1 cellular context compared by ENCODE assay signal in the genomic region with DNA sequence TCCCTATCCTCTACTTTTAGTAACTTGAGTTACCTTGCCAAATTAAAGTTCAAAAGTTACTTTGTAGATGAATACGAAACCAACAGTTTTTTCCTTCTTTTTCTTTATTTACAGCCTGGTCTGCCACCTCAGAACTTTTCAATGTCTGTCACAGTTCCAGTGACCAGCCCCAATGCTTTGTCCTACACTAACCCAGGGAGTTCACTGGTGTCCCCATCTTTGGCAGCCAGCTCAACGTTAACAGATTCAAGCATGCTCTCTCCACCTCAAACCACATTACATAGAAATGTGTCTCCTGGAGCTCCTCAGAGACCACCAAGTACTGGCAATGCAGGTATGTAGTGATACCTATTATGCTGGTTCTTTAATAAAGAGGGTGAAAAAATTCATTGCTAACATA.
TF ChIP-seq lines count a peak whose summit lies in the region.

No MANE protein-coding gene starts in this region.

TF ChIP-seq in WTC11, 78 proteins besides CTCF, POLR2A, EP300 and RAD21 (continued from another document):
- TF ChIP-seq, protein P1, sequence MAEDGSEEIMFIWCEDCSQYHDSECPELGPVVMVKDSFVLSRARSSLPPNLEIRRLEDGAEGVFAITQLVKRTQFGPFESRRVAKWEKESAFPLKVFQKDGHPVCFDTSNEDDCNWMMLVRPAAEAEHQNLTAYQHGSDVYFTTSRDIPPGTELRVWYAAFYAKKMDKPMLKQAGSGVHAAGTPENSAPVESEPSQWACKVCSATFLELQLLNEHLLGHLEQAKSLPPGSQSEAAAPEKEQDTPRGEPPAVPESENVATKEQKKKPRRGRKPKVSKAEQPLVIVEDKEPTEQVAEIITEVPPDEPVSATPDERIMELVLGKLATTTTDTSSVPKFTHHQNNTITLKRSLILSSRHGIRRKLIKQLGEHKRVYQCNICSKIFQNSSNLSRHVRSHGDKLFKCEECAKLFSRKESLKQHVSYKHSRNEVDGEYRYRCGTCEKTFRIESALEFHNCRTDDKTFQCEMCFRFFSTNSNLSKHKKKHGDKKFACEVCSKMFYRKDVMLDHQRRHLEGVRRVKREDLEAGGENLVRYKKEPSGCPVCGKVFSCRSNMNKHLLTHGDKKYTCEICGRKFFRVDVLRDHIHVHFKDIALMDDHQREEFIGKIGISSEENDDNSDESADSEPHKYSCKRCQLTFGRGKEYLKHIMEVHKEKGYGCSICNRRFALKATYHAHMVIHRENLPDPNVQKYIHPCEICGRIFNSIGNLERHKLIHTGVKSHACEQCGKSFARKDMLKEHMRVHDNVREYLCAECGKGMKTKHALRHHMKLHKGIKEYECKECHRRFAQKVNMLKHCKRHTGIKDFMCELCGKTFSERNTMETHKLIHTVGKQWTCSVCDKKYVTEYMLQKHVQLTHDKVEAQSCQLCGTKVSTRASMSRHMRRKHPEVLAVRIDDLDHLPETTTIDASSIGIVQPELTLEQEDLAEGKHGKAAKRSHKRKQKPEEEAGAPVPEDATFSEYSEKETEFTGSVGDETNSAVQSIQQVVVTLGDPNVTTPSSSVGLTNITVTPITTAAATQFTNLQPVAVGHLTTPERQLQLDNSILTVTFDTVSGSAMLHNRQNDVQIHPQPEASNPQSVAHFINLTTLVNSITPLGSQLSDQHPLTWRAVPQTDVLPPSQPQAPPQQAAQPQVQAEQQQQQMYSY (CRISPR knock-in tag; IDR thresholded peaks at IDR 0.05), result no peak
- TF ChIP-seq, protein P2, sequence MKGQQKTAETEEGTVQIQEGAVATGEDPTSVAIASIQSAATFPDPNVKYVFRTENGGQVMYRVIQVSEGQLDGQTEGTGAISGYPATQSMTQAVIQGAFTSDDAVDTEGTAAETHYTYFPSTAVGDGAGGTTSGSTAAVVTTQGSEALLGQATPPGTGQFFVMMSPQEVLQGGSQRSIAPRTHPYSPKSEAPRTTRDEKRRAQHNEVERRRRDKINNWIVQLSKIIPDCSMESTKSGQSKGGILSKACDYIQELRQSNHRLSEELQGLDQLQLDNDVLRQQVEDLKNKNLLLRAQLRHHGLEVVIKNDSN (CRISPR knock-in tag; IDR thresholded peaks at IDR 0.05), result no peak
- TF ChIP-seq ZSCAN18 (CRISPR knock-in tag; IDR thresholded peaks at IDR 0.05), result no peak
- no peak for TF ChIP-seq NFATC4 (CRISPR knock-in tag; IDR thresholded peaks at IDR 0.05)
- TF ChIP-seq FOXP4 (CRISPR knock-in tag; IDR thresholded peaks at IDR 0.05), result no peak
